ENCODE assay signal across 13 cellular contexts in the genomic region with DNA sequence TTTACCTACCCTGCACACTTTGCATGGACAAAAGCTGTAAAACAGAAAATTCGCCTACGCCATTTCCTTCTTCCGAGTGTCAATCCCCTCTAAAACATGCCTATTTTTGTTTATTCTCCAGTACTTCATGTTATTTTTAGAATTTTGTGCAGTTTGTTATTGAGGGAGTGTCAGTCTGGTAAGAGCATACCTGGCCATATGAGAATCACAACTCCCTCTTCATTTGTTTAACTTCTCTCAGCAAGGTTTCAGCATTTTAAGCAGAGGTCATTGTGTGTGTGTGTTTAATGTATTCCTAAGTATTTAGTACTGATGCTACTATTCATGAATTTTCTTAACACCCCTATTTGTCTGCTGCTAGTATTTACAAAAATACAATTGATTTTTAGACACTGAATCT.
"Had no signal": no experiment of that assay in that cellular context is flagged by ENCODE, and none has a peak within 500 bp of the region (broad histone marks: within the 10 kb centered on the region; RNA-seq: fewer than 3 reads in every experiment).

No MANE protein-coding gene starts in this region.

- H3K27ac ChIP-seq: adrenal gland, WERI-Rb-1 had no signal

- FAIRE-seq: endometrium had no signal

- H3K27me3 ChIP-seq: adrenal gland had no signal

- DNase-seq: activated CD4-positive, alpha-beta T cell treated with anti-CD3 and anti-CD28 coated beads for 36 hours; activated CD8-positive, alpha-beta memory T cell treated with anti-CD3 and anti-CD28 coated beads, Interleukin-2, amount 50 U/mL, for 4 hours; activated CD8-positive, alpha-beta T cell treated with anti-CD3 and anti-CD28 coated beads, Interleukin-2, amount 10 ng/mL, durations not matched to agents 7 days and 5 days; activated naive CD4-positive, alpha-beta T cell; adrenal gland; hippocampal formation; mesendoderm; stimulated activated naive CD8-positive, alpha-beta T cell treated with anti-CD3 and anti-CD28 coated beads, Interleukin-15, amount 100 ng/mL, for 72 hours; T-helper 17 cell; WERI-Rb-1 had no signal

- H3K36me3 ChIP-seq: adrenal gland had no signal

- H3K27me3 Mint-ChIP-seq: activated CD4-positive, alpha-beta T cell treated with anti-CD3 and anti-CD28 coated beads for 36 hours; stimulated activated naive CD8-positive, alpha-beta T cell treated with anti-CD3 and anti-CD28 coated beads, Interleukin-15, amount 100 ng/mL, for 72 hours; T-helper 17 cell had no signal

- H3K4me3 Mint-ChIP-seq: activated CD4-positive, alpha-beta T cell treated with anti-CD3 and anti-CD28 coated beads for 36 hours; activated CD8-positive, alpha-beta T cell treated with anti-CD3 and anti-CD28 coated beads, Interleukin-2, amount 10 ng/mL, durations not matched to agents 7 days and 5 days; stimulated activated naive CD8-positive, alpha-beta T cell treated with anti-CD3 and anti-CD28 coated beads, Interleukin-15, amount 100 ng/mL, for 72 hours; T-helper 17 cell had no signal

- ATAC-seq: activated CD4-positive, alpha-beta T cell treated with anti-CD3 and anti-CD28 coated beads for 36 hours; activated CD8-positive, alpha-beta T cell treated with anti-CD3 and anti-CD28 coated beads, Interleukin-2, amount 10 ng/mL, durations not matched to agents 7 days and 5 days; esophagus mucosa; left lobe of liver; stimulated activated naive CD8-positive, alpha-beta T cell treated with anti-CD3 and anti-CD28 coated beads, Interleukin-15, amount 100 ng/mL, for 72 hours; T-helper 17 cell had no signal

- H3K27ac Mint-ChIP-seq: activated CD4-positive, alpha-beta T cell treated with anti-CD3 and anti-CD28 coated beads for 36 hours; activated CD8-positive, alpha-beta T cell treated with anti-CD3 and anti-CD28 coated beads, Interleukin-2, amount 10 ng/mL, durations not matched to agents 7 days and 5 days; stimulated activated naive CD8-positive, alpha-beta T cell treated with anti-CD3 and anti-CD28 coated beads, Interleukin-15, amount 100 ng/mL, for 72 hours; T-helper 17 cell had no signal

- H3K4me3 ChIP-seq: adrenal gland had no signal
